1 cellular context compared by ENCODE assay signal in the genomic region with DNA sequence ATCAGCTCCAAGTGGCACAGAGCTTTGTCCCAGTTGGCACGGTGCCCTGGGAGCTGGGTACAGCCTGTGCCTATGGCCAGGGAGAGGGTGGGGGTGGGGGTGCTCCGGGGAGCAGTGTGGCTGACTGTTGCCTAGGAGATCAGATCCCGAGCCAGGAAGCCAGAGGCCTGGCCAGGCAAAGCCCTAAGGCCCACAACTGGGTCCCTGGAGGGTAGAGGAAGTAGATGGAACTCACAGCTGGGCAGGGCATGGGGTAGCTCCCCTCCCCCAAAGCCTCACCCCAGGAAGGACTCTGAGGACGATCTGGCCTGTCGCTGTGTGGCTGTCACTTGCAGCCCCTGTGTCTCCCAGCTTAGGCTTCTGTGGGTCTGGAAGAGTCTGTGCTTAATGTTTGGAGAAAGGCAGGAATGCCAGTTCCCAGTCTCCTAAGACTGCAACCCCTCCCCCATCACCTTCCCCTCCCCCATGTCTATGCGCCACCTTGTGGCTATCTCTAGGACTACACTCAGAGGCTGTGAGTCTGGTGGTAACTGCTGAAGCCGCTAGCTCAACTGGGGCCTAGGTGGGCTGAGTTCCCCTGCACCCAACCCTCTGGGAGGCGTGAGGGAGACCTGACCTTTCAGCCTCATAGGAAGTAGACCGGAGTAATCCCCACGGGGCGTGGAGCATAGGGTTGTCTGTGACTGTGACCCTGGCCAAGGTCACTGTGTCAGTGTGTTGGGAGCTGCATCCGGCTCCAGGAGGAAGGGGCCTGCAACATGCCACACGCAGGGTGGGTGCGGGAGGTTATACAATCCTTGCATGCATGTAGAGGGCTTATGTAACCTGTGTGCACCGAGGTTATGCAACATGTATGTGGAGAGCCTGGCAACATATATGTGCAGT.
TF ChIP-seq lines count a peak whose summit lies in the region.

No MANE protein-coding gene starts in this region.

TF ChIP-seq in HCT116, 20 proteins besides CTCF, POLR2A, EP300 and RAD21:
- TF ChIP-seq YY1 (IDR thresholded peaks at IDR 0.05; ENCODE audit: extremely low read depth, insufficient replicate concordance, low read depth, low read length): peak; percentile 49
- TF ChIP-seq SRF (IDR thresholded peaks at IDR 0.05; ENCODE audit: low read depth): no peak
- no peak for TF ChIP-seq ZNF274 (IDR thresholded peaks at IDR 0.05; ENCODE audit: low read depth, low read length)
- TF ChIP-seq, protein P1, sequence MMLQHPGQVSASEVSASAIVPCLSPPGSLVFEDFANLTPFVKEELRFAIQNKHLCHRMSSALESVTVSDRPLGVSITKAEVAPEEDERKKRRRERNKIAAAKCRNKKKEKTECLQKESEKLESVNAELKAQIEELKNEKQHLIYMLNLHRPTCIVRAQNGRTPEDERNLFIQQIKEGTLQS (IDR thresholded peaks at IDR 0.05): no peak
- no peak for TF ChIP-seq TCF7L2 (IDR thresholded peaks at IDR 0.05; ENCODE audit: borderline replicate concordance, extremely low read depth, insufficient read depth, insufficient read length)
- TF ChIP-seq CBX3 (IDR thresholded peaks at IDR 0.05; ENCODE audit: low read depth): no peak
- TF ChIP-seq, protein P2, sequence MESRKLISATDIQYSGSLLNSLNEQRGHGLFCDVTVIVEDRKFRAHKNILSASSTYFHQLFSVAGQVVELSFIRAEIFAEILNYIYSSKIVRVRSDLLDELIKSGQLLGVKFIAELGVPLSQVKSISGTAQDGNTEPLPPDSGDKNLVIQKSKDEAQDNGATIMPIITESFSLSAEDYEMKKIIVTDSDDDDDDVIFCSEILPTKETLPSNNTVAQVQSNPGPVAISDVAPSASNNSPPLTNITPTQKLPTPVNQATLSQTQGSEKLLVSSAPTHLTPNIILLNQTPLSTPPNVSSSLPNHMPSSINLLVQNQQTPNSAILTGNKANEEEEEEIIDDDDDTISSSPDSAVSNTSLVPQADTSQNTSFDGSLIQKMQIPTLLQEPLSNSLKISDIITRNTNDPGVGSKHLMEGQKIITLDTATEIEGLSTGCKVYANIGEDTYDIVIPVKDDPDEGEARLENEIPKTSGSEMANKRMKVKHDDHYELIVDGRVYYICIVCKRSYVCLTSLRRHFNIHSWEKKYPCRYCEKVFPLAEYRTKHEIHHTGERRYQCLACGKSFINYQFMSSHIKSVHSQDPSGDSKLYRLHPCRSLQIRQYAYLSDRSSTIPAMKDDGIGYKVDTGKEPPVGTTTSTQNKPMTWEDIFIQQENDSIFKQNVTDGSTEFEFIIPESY (IDR thresholded peaks at IDR 0.05; ENCODE audit: extremely low read depth, insufficient replicate concordance, low read length): no peak
